In genomic region chrX:63350979-63351616, GRCh38 we compare ENCODE assay signal across 7 cellular contexts.
DNase-seq lines count a peak whose midpoint lies in the region; ATAC-seq and TF ChIP-seq lines count a peak whose summit lies in the region.

Gene SPIN4, minus strand, starts transcription at chrX:63351332. Its CDS starts 513 bp downstream, at chrX:63350819.

- peak within 1 kb of the TSS; percentile 91 for H3K27ac Mint-ChIP-seq in T-helper 2 cell treated with Interferon-gamma antibody and Interleukin-4, amounts not matched to agents 5 μg/mL and 100 μg/mL, for 36 hours

- peak within 1 kb of the TSS; percentile 95 for H3K4me3 Mint-ChIP-seq in T-helper 2 cell treated with Interferon-gamma antibody and Interleukin-4, amounts not matched to agents 5 μg/mL and 100 μg/mL, for 36 hours

- peak within 1 kb of the TSS; percentile 59 for H3K4me3 ChIP-seq in astrocyte of the spinal cord (ENCODE audit: low read depth, low read length)

- peaks cover 9% of the 10 kb centered on the region for H3K36me3 Mint-ChIP-seq in T-helper 2 cell treated with Interferon-gamma antibody and Interleukin-4, amounts not matched to agents 5 μg/mL and 100 μg/mL, for 36 hours (ENCODE audit: low read depth)

- H3K4me1 Mint-ChIP-seq in T-helper 2 cell treated with Interferon-gamma antibody and Interleukin-4, amounts not matched to agents 5 μg/mL and 100 μg/mL, for 36 hours (ENCODE audit: low read depth), result peaks cover 24% of the 10 kb centered on the region

- peak; percentile 66 for ATAC-seq in GM18499 (IDR thresholded peaks at IDR 0.05; ENCODE audit: insufficient read depth, unreplicated experiment)
- ATAC-seq in HG02884 (IDR thresholded peaks at IDR 0.05; ENCODE audit: unreplicated experiment), result peak; percentile 83

- H3K9me3 Mint-ChIP-seq in T-helper 2 cell treated with Interferon-gamma antibody and Interleukin-4, amounts not matched to agents 5 μg/mL and 100 μg/mL, for 36 hours, result no peaks in the 10 kb centered on the region

- no peaks in the 10 kb centered on the region for H3K27me3 Mint-ChIP-seq in T-helper 2 cell treated with Interferon-gamma antibody and Interleukin-4, amounts not matched to agents 5 μg/mL and 100 μg/mL, for 36 hours (ENCODE audit: low read depth)

- no peak for TF ChIP-seq CTCF in astrocyte of the spinal cord (IDR thresholded peaks at IDR 0.05; ENCODE audit: low read depth, low read length)

- DNase-seq in NCI-H1694 (lab: John Stamatoyannopoulos, UW) (peak; percentile 82), astrocyte of the spinal cord (ENCODE audit: low read depth, low spot score) (peak; percentile 87), hippocampal formation (lab: John Stamatoyannopoulos, UW) (peak; percentile 70 to 75), retina (peak; percentile 87)
- DNase-seq in T-helper 2 cell treated with Interferon-gamma antibody and Interleukin-4, amounts not matched to agents 5 μg/mL and 100 μg/mL, for 36 hours (ENCODE audit: low spot score), result peak; percentile 74

- in situ Hi-C loops in astrocyte of the spinal cord (cut with HindIII; ENCODE audit: low sequenced_read_pairs), result no loop called here

Comparison
In these comparisons a context has a peak if more than half of its experiments do, and no peak if none do; other contexts are left out.
1. Peak in every context shown above with its lines: DNase-seq, ATAC-seq and H3K4me3 ChIP-seq.